In genomic region chr5:172293745-172294342, GRCh38 we compare ENCODE assay signal across 10 cellular contexts.
"Had no signal": no experiment of that assay in that cellular context is flagged by ENCODE, and none has a peak within 500 bp of the region (broad histone marks: within the 10 kb centered on the region; RNA-seq: fewer than 3 reads in every experiment).

No MANE protein-coding gene starts in this region.

- H3K36me3 ChIP-seq: esophagus squamous epithelium, heart right ventricle, left ventricle myocardium inferior, neural progenitor cell, spleen, transverse colon, vagina had no signal

- H3K9me3 ChIP-seq: esophagus squamous epithelium, heart right ventricle, left ventricle myocardium inferior, spleen, testis, transverse colon, vagina had no signal

- H3K27ac ChIP-seq: epithelial cell of prostate, esophagus squamous epithelium, heart right ventricle, left ventricle myocardium inferior, neural progenitor cell, spleen, testis, transverse colon, vagina had no signal

- DNase-seq: esophagus squamous epithelium, spleen had no signal

- H3K4me1 ChIP-seq: neural progenitor cell, testis, vagina had no signal

- H3K27me3 ChIP-seq: esophagus squamous epithelium, neural progenitor cell, spleen, testis, transverse colon, vagina had no signal

- H3K4me3 ChIP-seq: esophagus squamous epithelium, heart right ventricle, left ventricle myocardium inferior, lung, neural progenitor cell, spleen, testis, transverse colon, vagina had no signal
